8 cellular contexts compared by ENCODE assay signal in the genomic region with DNA sequence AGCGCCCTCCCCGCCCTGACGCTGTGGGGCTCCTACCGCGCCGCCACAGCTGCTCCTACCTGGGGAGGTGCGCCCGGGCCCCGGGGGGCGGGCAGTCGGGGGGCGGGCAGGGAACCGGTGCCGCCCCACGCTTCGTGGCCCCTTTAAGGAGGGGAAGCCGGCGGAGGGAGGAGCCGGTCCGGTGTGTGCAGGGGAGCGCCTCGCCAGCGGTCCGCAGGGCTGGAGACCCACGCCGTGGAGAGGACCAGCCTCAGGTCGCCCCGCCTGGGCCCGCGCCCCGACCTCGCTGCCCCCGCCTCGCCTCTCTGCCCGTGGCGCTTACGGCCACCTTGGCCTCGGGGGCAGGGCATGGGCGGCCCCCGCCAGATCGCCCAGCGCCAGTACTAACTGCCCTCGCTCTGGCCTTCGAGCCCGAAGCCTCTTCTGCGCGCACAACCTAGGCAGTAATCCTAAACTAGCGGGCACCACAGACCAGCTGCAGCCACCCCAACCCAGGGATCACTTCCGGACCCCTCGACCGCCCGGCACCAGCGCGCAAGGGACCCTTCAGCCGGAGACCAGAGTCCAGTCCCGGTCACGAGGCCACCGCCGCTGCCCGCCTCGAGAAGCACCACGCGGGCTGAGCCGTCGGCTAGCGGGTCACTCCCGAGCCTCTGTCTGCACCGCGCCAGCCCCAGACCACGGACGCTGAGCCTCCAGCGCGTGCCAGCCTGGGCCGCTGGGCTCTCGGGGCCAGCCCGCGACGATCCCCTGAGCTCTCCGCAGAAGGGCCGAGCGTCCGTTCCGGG. TPM values are rescaled to one million over a fixed set of nuclear protein-coding genes. Genes with fewer than 3 reads are reported as not detected.
A peak's percentile ranks its signal among the peaks of the same experiment; 100 is the strongest.
DNase-seq lines count a peak whose midpoint lies in the region; ATAC-seq and TF ChIP-seq lines count a peak whose summit lies in the region.

Gene FOXE1 (plus strand): TSS at position 171 of the 788 bp plus-strand sequence. CDS start 689 bp downstream, outside the sequence.

- H3K4me1 ChIP-seq in PC-9 (replicated peaks; ENCODE audit: insufficient read depth) (peaks cover 6% of the 10 kb centered on the region; the same call in 1 of the 2 replicates), esophagus squamous epithelium (peaks cover 29 to 82% (median 34%) of the 10 kb centered on the region in 3 donors), psoas muscle (peaks cover 23% of the 10 kb centered on the region)

- DNase-seq in GM06990 (ENCODE audit: extremely low read depth, insufficient read length) (no peak), PC-9 (peak in 1 of 2 experiments; percentile 71), esophagus squamous epithelium (lab: John Stamatoyannopoulos, UW) (no peak), psoas muscle (no peak), GM19238 (ENCODE audit: insufficient read length, low spot score) (no peak), G401 (ENCODE audit: low spot score) (no peak)
- DNase-seq in activated CD4-positive, CD25-positive, alpha-beta regulatory T cell (lab: John Stamatoyannopoulos, UW) = no peak

- no peaks in the 10 kb centered on the region for H3K9me2 ChIP-seq in PC-9 (ENCODE audit: insufficient read depth)

- H2AFZ ChIP-seq in PC-9 = peak within 1 kb of the TSS; percentile 86

- H3K27ac ChIP-seq in PC-9 (peak within 1 kb of the TSS; percentile 56), esophagus squamous epithelium (peak within 1 kb of the TSS; percentile 56 to 84 (median 79)), psoas muscle (no peak within 1 kb of the TSS)

- H3K36me3 ChIP-seq in GM06990 (ENCODE audit: control insufficient read depth, insufficient read depth, low read length) (no peaks in the 10 kb centered on the region), PC-9 (ENCODE audit: low read depth) (no peaks in the 10 kb centered on the region), esophagus squamous epithelium (no peaks in the 10 kb centered on the region), psoas muscle (ENCODE audit: insufficient read depth in 1 of 2, low read depth in 1 of 2) (no peaks in the 10 kb centered on the region)

- H3K9me3 ChIP-seq in PC-9 (ENCODE audit: insufficient read depth, low read depth) = no peaks in the 10 kb centered on the region
- H3K9me3 ChIP-seq in esophagus squamous epithelium = no peaks in the 10 kb centered on the region
- no peaks in the 10 kb centered on the region for H3K9me3 ChIP-seq in psoas muscle

- CTCF ChIA-PET in PC-9 (lab: Charles Lee) = interaction anchor here (0.6 to 0.7 kb wide), 3 partner anchors 12 to 142 kb away, joined by 5 to 18 read pairs (median 11); no protein-coding TSS in a partner anchor

- TF ChIP-seq CTCF in GM06990 (IDR thresholded peaks at IDR 0.05; ENCODE audit: insufficient read depth, low read length, poor library complexity, severe bottlenecking) (no peak), PC-9 (conservative IDR thresholded peaks at IDR 0.05) (no peak), esophagus squamous epithelium (IDR thresholded peaks at IDR 0.05) (no peak), psoas muscle (IDR thresholded peaks at IDR 0.05) (no peak)

- H3K4me3 ChIP-seq in GM06990 (replicated peaks; ENCODE audit: low read depth, low read length) (peak within 1 kb of the TSS; percentile 28), PC-9 (peak within 1 kb of the TSS; percentile 64), esophagus squamous epithelium (peak within 1 kb of the TSS; percentile 56 to 71 (median 67)), psoas muscle (peak within 1 kb of the TSS; percentile 59)

- in situ Hi-C loops in G401 (cut with HindIII; ENCODE audit: low sequenced_read_pairs) = no loop called here

- H3K79me2 ChIP-seq in PC-9 (ENCODE audit: low read depth) = peaks cover 19% of the 10 kb centered on the region

- TSS peak; percentile 50 for BruUV-seq in PC-9 (replicated peaks; lab: Mats Ljungman, UMichigan)

- peaks cover 4% of the 10 kb centered on the region for H3K27me3 ChIP-seq in GM06990 (replicated peaks; ENCODE audit: control insufficient read depth, insufficient read depth, low read length)
- no peaks in the 10 kb centered on the region for H3K27me3 ChIP-seq in PC-9 (ENCODE audit: insufficient read depth, low read depth)
- H3K27me3 ChIP-seq in esophagus squamous epithelium = peaks cover 8 to 100% (median 19%) of the 10 kb centered on the region in 4 donors
- H3K27me3 ChIP-seq in psoas muscle (ENCODE audit: insufficient read depth in 3 of 3, low read length in 2 of 3) = peaks cover 8 to 99% (median 60%) of the 10 kb centered on the region in 3 donors

- peak in 3 of 4 donors; percentile 21 to 33 (median 24) for ATAC-seq in psoas muscle
- no peak for ATAC-seq in HG02973 (IDR thresholded peaks at IDR 0.05; ENCODE audit: unreplicated experiment)

- intact Hi-C loops in PC-9 (cut with micrococcal nuclease; ENCODE audit: unreplicated experiment) = loop anchor here (2.0 kb wide), 2 partner anchors 24 to 50 kb away; no protein-coding TSS in a partner anchor
- intact Hi-C loops in esophagus squamous epithelium (cut with DNase I) = no loop called here
- intact Hi-C loops in psoas muscle (cut with DNase I) = no loop called here

- H3K4me2 ChIP-seq in PC-9 = peak within 1 kb of the TSS; percentile 97

- peaks cover 5% of the 10 kb centered on the region; the same call in 1 of the 2 replicates for H3F3A ChIP-seq in PC-9 (ENCODE audit: insufficient read depth, low read depth)

- WGBS in esophagus squamous epithelium, 2 donors = 0% methylated on average over 1 of the region's 83 CpGs; no CpG with 5 or more reads in 1 of the 2 donors
- WGBS in psoas muscle, 3 donors = 1 to 2% (median 1%) methylated on average over 54 to 83 of the region's 83 CpGs

- POLR2A ChIA-PET in PC-9 (lab: Charles Lee; ENCODE audit: unreplicated experiment) = interaction anchor here (0.6 to 0.7 kb wide), 4 partner anchors 21 to 1436 kb away, joined by 3 to 4 read pairs (median 4); no protein-coding TSS in a partner anchor

- H4K20me1 ChIP-seq in PC-9 (ENCODE audit: insufficient read depth) = no peaks in the 10 kb centered on the region

- TF ChIP-seq POLR2A in esophagus squamous epithelium (IDR thresholded peaks at IDR 0.05) = peak in 1 of 4 donors; percentile 35

RNA-seq across cellular contexts. Expression of gene FOXE1, which starts in this region (rescaled TPM):
- 5.7 and 7.7 TPM in 2 replicates for total RNA-seq in PC-9 (2021)
- 10 to 100 TPM in 3 of 4 donors, 1 to 10 TPM in 1; 7.1 to 17.4 (median 12.4) TPM for total RNA-seq in esophagus squamous epithelium
- not detected for total RNA-seq in psoas muscle
- not detected for polyA plus RNA-seq in psoas muscle
- total RNA-seq in G401 (2014; rRNA removed; shearing (Covaris generic)) = not detected in 2 replicates

Comparison
In these comparisons a context has a peak if more than half of its experiments do, and no peak if none do; other contexts are left out.
1. Peak in ATAC-seq and H3K4me3 ChIP-seq in psoas muscle; RNA of the gene not detected or under 1 TPM.